In the genomic region with DNA sequence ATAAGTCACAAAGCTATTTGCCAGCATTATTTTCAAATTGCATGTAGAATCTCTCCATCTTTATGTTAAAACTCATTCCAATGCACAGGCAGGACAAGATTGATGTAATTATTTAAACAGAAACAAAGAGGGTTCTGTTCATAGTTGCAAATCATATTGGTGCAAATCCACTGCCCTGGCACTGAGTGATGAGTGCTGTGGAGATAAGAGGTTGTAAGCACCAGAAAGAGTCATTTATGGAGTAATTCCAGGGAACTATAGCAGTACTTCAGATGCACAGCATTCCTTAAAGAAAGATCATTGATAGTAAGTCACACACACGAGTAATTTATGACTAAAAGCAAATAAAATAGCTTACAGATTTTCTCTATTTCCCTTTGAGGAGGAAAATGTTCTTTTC, we compare ENCODE assay signal across 14 cellular contexts.
A peak's percentile ranks its signal among the peaks of the same experiment; 100 is the strongest.
DNase-seq lines count a peak whose midpoint lies in the region; ATAC-seq and TF ChIP-seq lines count a peak whose summit lies in the region.
"Had no signal": no experiment of that assay in that cellular context is flagged by ENCODE, and none has a peak within 500 bp of the region (broad histone marks: within the 10 kb centered on the region; RNA-seq: fewer than 3 reads in every experiment).

No MANE protein-coding gene starts in this region.

- ATAC-seq in HG03565 (IDR thresholded peaks at IDR 0.05; ENCODE audit: unreplicated experiment), result no peak

- DNase-seq in Calu3 (no peak), NCI-H460 (ENCODE audit: extremely low read depth, low read depth) (peak; percentile 60), epithelial cell of esophagus (ENCODE audit: low read depth) (peak; percentile 39), osteocyte (ENCODE audit: extremely low spot score, unreplicated experiment) (no peak), NCI-H1048 (lab: John Stamatoyannopoulos, UW) (no peak), NCI-H510A treated with DMSO at 0.1 percent for 48 hours (lab: John Stamatoyannopoulos, UW) (no peak)
- no peak for DNase-seq in activated naive CD4-positive, alpha-beta T cell treated with anti-CD3 and anti-CD28 coated beads, Interleukin-2, amount 50 U/mL, for 16 hours
- DNase-seq: activated CD4-positive, CD25-positive, alpha-beta regulatory T cell; activated naive CD8-positive, alpha-beta T cell treated with anti-CD3 and anti-CD28 coated beads for 36 hours; NCI-H1694; NCI-H774; sigmoid colon had no signal

- H3K27me3 Mint-ChIP-seq in Calu3 (ENCODE audit: unreplicated experiment) (no peaks in the 10 kb centered on the region), osteocyte (ENCODE audit: unreplicated experiment) (no peaks in the 10 kb centered on the region)
- H3K27me3 Mint-ChIP-seq: activated naive CD8-positive, alpha-beta T cell treated with anti-CD3 and anti-CD28 coated beads for 36 hours; IgD-negative memory B cell had no signal

- intact Hi-C loops in Calu3 (cut with micrococcal nuclease; ENCODE audit: unreplicated experiment), result loop anchor here (10.0 kb wide), 2 partner anchors 183 to 383 kb away; no protein-coding TSS in a partner anchor

- H3K27ac Mint-ChIP-seq in Calu3 (ENCODE audit: unreplicated experiment) (peak overlapping the region; percentile 2), osteocyte (ENCODE audit: unreplicated experiment) (peak overlapping the region; percentile 51)
- H3K27ac Mint-ChIP-seq: activated naive CD8-positive, alpha-beta T cell treated with anti-CD3 and anti-CD28 coated beads for 36 hours; IgD-negative memory B cell had no signal

- H3K9me3 Mint-ChIP-seq in Calu3 (ENCODE audit: low read depth, unreplicated experiment), result no peaks in the 10 kb centered on the region
- no peaks in the 10 kb centered on the region for H3K9me3 Mint-ChIP-seq in osteocyte (ENCODE audit: unreplicated experiment)

- no peak for TF ChIP-seq CTCF in Calu3 (IDR thresholded peaks at IDR 0.05; ENCODE audit: unreplicated experiment)
- TF ChIP-seq CTCF in epithelial cell of esophagus (IDR thresholded peaks at IDR 0.05; ENCODE audit: insufficient read depth, low read depth, low read length, missing control alignments), result no peak
- no peak for TF ChIP-seq CTCF in osteocyte (IDR thresholded peaks at IDR 0.05)

- H3K4me3 Mint-ChIP-seq in Calu3 (ENCODE audit: low read depth, unreplicated experiment) (no peak overlapping the region), osteocyte (ENCODE audit: unreplicated experiment) (no peak overlapping the region)
- H3K4me3 Mint-ChIP-seq: activated naive CD8-positive, alpha-beta T cell treated with anti-CD3 and anti-CD28 coated beads for 36 hours; IgD-negative memory B cell had no signal

- BruUV-seq in Calu3 (replicated peaks; lab: Mats Ljungman, UMichigan), result no TSS peak

- CTCF ChIA-PET in Calu3 (lab: Charles Lee), result no interaction called here

- no peaks in the 10 kb centered on the region for H3K36me3 Mint-ChIP-seq in Calu3 (ENCODE audit: insufficient read depth, unreplicated experiment)
- peaks cover 2% of the 10 kb centered on the region for H3K36me3 Mint-ChIP-seq in osteocyte (ENCODE audit: unreplicated experiment)
- H3K36me3 Mint-ChIP-seq: activated naive CD8-positive, alpha-beta T cell treated with anti-CD3 and anti-CD28 coated beads for 36 hours; IgD-negative memory B cell had no signal

- H3K4me1 Mint-ChIP-seq in Calu3 (ENCODE audit: low read depth, unreplicated experiment) (peaks cover 24% of the 10 kb centered on the region), osteocyte (ENCODE audit: unreplicated experiment) (peaks cover 29% of the 10 kb centered on the region)
- H3K4me1 Mint-ChIP-seq: activated naive CD8-positive, alpha-beta T cell treated with anti-CD3 and anti-CD28 coated beads for 36 hours; IgD-negative memory B cell had no signal

- H3K4me3 ChIP-seq in epithelial cell of esophagus (ENCODE audit: low read length), result no peak overlapping the region
- H3K4me3 ChIP-seq: sigmoid colon had no signal

Comparison
In these comparisons a context has a peak if more than half of its experiments do, and no peak if none do; other contexts are left out.
1. DNase-seq: peak in NCI-H460 (single experiment) and epithelial cell of esophagus (single experiment); none in Calu3 (single experiment), osteocyte (single experiment), activated naive CD4-positive, alpha-beta T cell treated with anti-CD3 and anti-CD28 coated beads, Interleukin-2, amount 50 U/mL, for 16 hours (single experiment), NCI-H1048 (single experiment) and NCI-H510A treated with DMSO at 0.1 percent for 48 hours (single experiment).